10 cellular contexts compared by ENCODE assay signal in the genomic region with DNA sequence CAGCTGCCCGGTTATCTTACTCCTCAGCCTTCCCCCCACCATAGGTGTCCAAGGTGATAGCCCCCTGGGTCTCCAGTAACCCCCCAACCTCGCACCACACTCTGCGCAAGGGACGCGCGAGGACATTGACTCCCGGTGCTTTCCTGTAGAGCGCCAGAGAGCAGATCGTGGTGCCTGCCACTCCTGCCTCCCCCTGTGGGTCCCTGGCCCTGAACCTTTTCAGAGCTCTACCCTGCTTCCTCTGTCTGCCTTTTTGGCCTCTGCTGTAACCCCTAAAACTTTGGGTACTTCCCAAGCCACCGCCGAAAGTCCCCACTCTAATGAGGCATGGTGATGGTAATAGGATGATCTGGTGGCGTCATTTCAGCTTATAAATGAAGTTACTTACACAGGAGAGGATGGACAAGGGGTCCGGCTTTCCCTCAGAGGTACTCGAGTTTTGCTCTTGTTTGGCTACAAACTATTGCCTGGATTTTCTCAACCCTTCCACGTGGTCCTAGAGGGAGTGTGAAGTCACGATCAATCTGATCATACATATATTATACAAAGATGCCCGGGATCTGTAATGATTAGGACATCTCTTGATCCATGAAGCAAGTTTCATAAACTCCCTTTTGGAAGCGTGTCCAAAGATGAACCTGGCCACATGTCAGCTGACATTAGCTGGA. TPM values are rescaled to one million over a fixed set of nuclear protein-coding genes. Genes with fewer than 3 reads are reported as not detected.
A peak's percentile ranks its signal among the peaks of the same experiment; 100 is the strongest.
DNase-seq lines count a peak whose midpoint lies in the region; TF ChIP-seq lines count a peak whose summit lies in the region.
"Had no signal": no experiment of that assay in that cellular context is flagged by ENCODE, and none has a peak within 500 bp of the region (broad histone marks: within the 10 kb centered on the region; RNA-seq: fewer than 3 reads in every experiment).

No MANE protein-coding gene starts in this region.

- no peaks in the 10 kb centered on the region for H4K20me1 ChIP-seq in fibroblast of lung (ENCODE audit: control insufficient read depth, extremely low read depth, insufficient read depth, low read length)

- peak overlapping the region; percentile 77 for H3K4me3 ChIP-seq in left ventricle myocardium inferior
- H3K4me3 ChIP-seq in fibroblast of lung (replicated peaks in 1 of 4; ENCODE audit: control extremely low read depth in 1 of 4, insufficient read depth in 1 of 4, low read depth in 3 of 4, low read length in 4 of 4): peak overlapping the region; percentile 50 to 92 (median 60)
- peak overlapping the region in 1 of 2 donors; percentile 84 for H3K4me3 ChIP-seq in neuronal stem cell (ENCODE audit: low read length in 2 of 2)

- peaks cover 3% of the 10 kb centered on the region for H3K79me1 ChIP-seq in neuronal stem cell (ENCODE audit: low read depth, low read length)

- peak overlapping the region; percentile 98 for H3K14ac ChIP-seq in neuronal stem cell (ENCODE audit: low read length)

- no peak overlapping the region for H2BK12ac ChIP-seq in neuronal stem cell (ENCODE audit: low read length)

- no peak overlapping the region for H4K8ac ChIP-seq in neuronal stem cell (ENCODE audit: low read depth, low read length)

- H3K4me1 Mint-ChIP-seq in activated CD4-positive, alpha-beta memory T cell treated with anti-CD3 and anti-CD28 coated beads, Interleukin-2, amount 10 ng/mL, durations not matched to agents 7 days and 5 days: no peaks in the 10 kb centered on the region

- H3K4ac ChIP-seq in neuronal stem cell (ENCODE audit: low read length): peak overlapping the region; percentile 28

- H2BK15ac ChIP-seq in neuronal stem cell (ENCODE audit: low read length): peak overlapping the region; percentile 92

- H3K9ac ChIP-seq in fibroblast of lung (ENCODE audit: insufficient read depth, low read length) (peak overlapping the region; percentile 81), neuronal stem cell (ENCODE audit: low read depth, low read length, poor library complexity) (peak overlapping the region; percentile 98)
- H3K9ac ChIP-seq: KMS-11 had no signal

- H3K27ac ChIP-seq in left ventricle myocardium inferior (replicated peaks) (peak overlapping the region; percentile 86), fibroblast of lung (ENCODE audit: insufficient read depth, low read length) (peak overlapping the region; percentile 92), neuronal stem cell (replicated peaks; ENCODE audit: low read length) (peak overlapping the region; percentile 97)
- H3K27ac ChIP-seq: KMS-11 had no signal

- H2AFZ ChIP-seq in fibroblast of lung (ENCODE audit: low read length) (peak overlapping the region; percentile 41), neuronal stem cell (ENCODE audit: low read length) (peak overlapping the region; percentile 85)

- peak overlapping the region; percentile 100 for H3K18ac ChIP-seq in neuronal stem cell (ENCODE audit: low read length)

- no peak for DNase-seq in left ventricle myocardium inferior
- no peak for DNase-seq in cardiac septum (ENCODE audit: low spot score)
- peak in 1 of 2 donors; percentile 19 for DNase-seq in fibroblast of lung (ENCODE audit: low read depth in 2 of 2)
- no peak for DNase-seq in neuronal stem cell (ENCODE audit: low spot score)
- DNase-seq in activated CD4-positive, alpha-beta memory T cell treated with anti-CD3 and anti-CD28 coated beads, Interleukin-2, amount 10 ng/mL, durations not matched to agents 7 days and 5 days: no peak
- no peak for DNase-seq in stimulated activated CD4-positive, alpha-beta T cell treated with anti-CD3 and anti-CD28 coated beads, Interleukin-12 subunit alpha, Interleukin-12 subunit beta, amount 100 ng/mL, for 4 hours
- no peak for DNase-seq in cortex of kidney (lab: John Stamatoyannopoulos, UW)
- no peak for DNase-seq in NCI-H2081 (lab: John Stamatoyannopoulos, UW)
- DNase-seq: NK-92 treated with Interleukin-12 subunit alpha and Interleukin-12 subunit beta, amount 100 ng/mL, for 24 hours had no signal

- no peaks in the 10 kb centered on the region for H3K9me3 Mint-ChIP-seq in activated CD4-positive, alpha-beta memory T cell treated with anti-CD3 and anti-CD28 coated beads, Interleukin-2, amount 10 ng/mL, durations not matched to agents 7 days and 5 days

- intact Hi-C loops in left ventricle myocardium inferior (cut with micrococcal nuclease) (loop anchor here (10.0 kb wide), 1 partner anchor 191 kb away; no protein-coding TSS in a partner anchor), cardiac septum (cut with DNase I) (loop anchor here (5.0 to 10.0 kb wide), 5 partner anchors 121 to 1143 kb away; no protein-coding TSS in a partner anchor)

- peak overlapping the region; percentile 81 for H3K23ac ChIP-seq in neuronal stem cell (ENCODE audit: low read depth, low read length, poor library complexity)

- peak overlapping the region; percentile 81 for H4K91ac ChIP-seq in neuronal stem cell (ENCODE audit: low read depth, low read length, poor library complexity)

- H2AK5ac ChIP-seq in neuronal stem cell (ENCODE audit: low read depth, low read length): peak overlapping the region; percentile 94

- H3K4me2 ChIP-seq in fibroblast of lung (ENCODE audit: extremely low read depth, insufficient read depth, low read length) (peak overlapping the region; percentile 87), neuronal stem cell (ENCODE audit: insufficient read depth, low read length, poor library complexity, severe bottlenecking) (peak overlapping the region; percentile 87)
- H3K4me2 ChIP-seq: KMS-11 had no signal

- WGBS in neuronal stem cell (ENCODE audit: extremely low coverage in 2 of 2, insufficient read length in 2 of 2, insufficient replicate concordance in 1 of 2), 2 donors: no CpG with 5 or more reads among the region's 18 CpGs

- CTCF ChIA-PET in activated CD4-positive, alpha-beta memory T cell treated with anti-CD3 and anti-CD28 coated beads, Interleukin-2, amount 10 ng/mL, durations not matched to agents 7 days and 5 days (lab: Charles Lee): no interaction called here

- H2BK120ac ChIP-seq in neuronal stem cell (ENCODE audit: low read depth, low read length): peak overlapping the region; percentile 12

- peaks cover 31% of the 10 kb centered on the region for H3K27me3 Mint-ChIP-seq in activated CD4-positive, alpha-beta memory T cell treated with anti-CD3 and anti-CD28 coated beads, Interleukin-2, amount 10 ng/mL, durations not matched to agents 7 days and 5 days

- POLR2A ChIA-PET in activated CD4-positive, alpha-beta memory T cell treated with anti-CD3 and anti-CD28 coated beads, Interleukin-2, amount 10 ng/mL, durations not matched to agents 7 days and 5 days (lab: Charles Lee): no interaction called here

- no peak for TF ChIP-seq CTCF in left ventricle myocardium inferior (IDR thresholded peaks at IDR 0.05; ENCODE audit: borderline replicate concordance)
- TF ChIP-seq CTCF in fibroblast of lung (conservative IDR thresholded peaks at IDR 0.05 in 1 of 2, IDR thresholded peaks at IDR 0.05 in 1 of 2; ENCODE audit: low read depth in 1 of 2, low read length in 2 of 2): no peak

- no peak overlapping the region for H3K4me3 Mint-ChIP-seq in activated CD4-positive, alpha-beta memory T cell treated with anti-CD3 and anti-CD28 coated beads, Interleukin-2, amount 10 ng/mL, durations not matched to agents 7 days and 5 days

- H3K79me2 ChIP-seq in fibroblast of lung (ENCODE audit: control insufficient read depth, insufficient read depth, low read length): peaks cover 28% of the 10 kb centered on the region

- H3K9me3 ChIP-seq in left ventricle myocardium inferior (replicated peaks): no peaks in the 10 kb centered on the region
- H3K9me3 ChIP-seq in fibroblast of lung (ENCODE audit: control insufficient read depth, insufficient read depth, low read depth, low read length): no peaks in the 10 kb centered on the region
- no peaks in the 10 kb centered on the region for H3K9me3 ChIP-seq in neuronal stem cell (replicated peaks in 1 of 2; ENCODE audit: control insufficient read depth in 2 of 2, insufficient read depth in 1 of 2, low read depth in 1 of 2, low read length in 2 of 2)

- H3K27ac Mint-ChIP-seq in activated CD4-positive, alpha-beta memory T cell treated with anti-CD3 and anti-CD28 coated beads, Interleukin-2, amount 10 ng/mL, durations not matched to agents 7 days and 5 days: no peak overlapping the region

- peaks cover 35% of the 10 kb centered on the region for H3K4me1 ChIP-seq in left ventricle myocardium inferior
- no peaks in the 10 kb centered on the region for H3K4me1 ChIP-seq in fibroblast of lung (ENCODE audit: control insufficient read depth, extremely low read depth, insufficient read depth, low read length)
- H3K4me1 ChIP-seq in neuronal stem cell (ENCODE audit: control insufficient read depth in 2 of 2, insufficient read depth in 1 of 2, low read depth in 1 of 2, low read length in 2 of 2): peaks cover 7% of the 10 kb centered on the region in 2 donors

- H3K27me3 ChIP-seq in left ventricle myocardium inferior (ENCODE audit: low read depth): peaks cover 66% of the 10 kb centered on the region
- H3K27me3 ChIP-seq in fibroblast of lung (ENCODE audit: control insufficient read depth, insufficient read depth, low read length): no peaks in the 10 kb centered on the region
- peaks cover 0 to 71% (median 0%) of the 10 kb centered on the region in 3 experiments for H3K27me3 ChIP-seq in neuronal stem cell (ENCODE audit: control insufficient read depth in 3 of 3, insufficient read depth in 3 of 3, low read depth in 1 of 3, low read length in 3 of 3)

- H3K36me3 ChIP-seq in left ventricle myocardium inferior (no peaks in the 10 kb centered on the region), fibroblast of lung (ENCODE audit: control insufficient read depth, insufficient read depth, low read length) (no peaks in the 10 kb centered on the region), neuronal stem cell (replicated peaks in 1 of 2; ENCODE audit: control insufficient read depth in 2 of 2, insufficient read depth in 2 of 2, low read length in 2 of 2) (peaks cover 0 to under 1% of the 10 kb centered on the region in 2 donors)

- H2BK5ac ChIP-seq in neuronal stem cell (ENCODE audit: low read length): peak overlapping the region; percentile 90

- H3K36me3 Mint-ChIP-seq in activated CD4-positive, alpha-beta memory T cell treated with anti-CD3 and anti-CD28 coated beads, Interleukin-2, amount 10 ng/mL, durations not matched to agents 7 days and 5 days (ENCODE audit: low read depth): no peaks in the 10 kb centered on the region

RNA-seq across cellular contexts. Expression of gene CDH11, which starts 2.1 kb away (rescaled TPM):
- total RNA-seq in left ventricle myocardium inferior (20.9 TPM), cardiac septum (26.1 TPM), fibroblast of lung (220 and 302 TPM in 2 replicates)
- 290 and 335 TPM in 2 replicates for polyA plus RNA-seq in fibroblast of lung
- polyA plus RNA-seq in fibroblast of lung (2012): 236 and 265 TPM in 2 replicates
- 308 and 372 TPM in 2 replicates for polyA minus RNA-seq in fibroblast of lung (ENCODE audit: low replicate concordance)
- 147 TPM for polyA plus RNA-seq in neuronal stem cell (2013, experiment 1 of 2)
- 149 TPM for polyA plus RNA-seq in neuronal stem cell (2013, experiment 2 of 2)
- total RNA-seq in activated CD4-positive, alpha-beta memory T cell treated with anti-CD3 and anti-CD28 coated beads, Interleukin-2, amount 10 ng/mL, durations not matched to agents 7 days and 5 days: not detected

Comparison
In these comparisons a context has a peak if more than half of its experiments do, and no peak if none do; other contexts are left out.
1. RNA of gene CDH11, which starts 2.1 kb away (total RNA-seq): 220 to 302 TPM in fibroblast of lung, 26.1 TPM in cardiac septum (single experiment) and 20.9 TPM in left ventricle myocardium inferior (single experiment); not detected in activated CD4-positive, alpha-beta memory T cell treated with anti-CD3 and anti-CD28 coated beads, Interleukin-2, amount 10 ng/mL, durations not matched to agents 7 days and 5 days; every median in the first group is over 10 times any median in the second.
2. Peak in every context shown above with its lines, with median percentiles within 50 percentile points of each other: H3K27ac ChIP-seq.